ENCODE assay signal across 30 cellular contexts in genomic region chr2:154403242-154403790, GRCh38.
"Had no signal": no experiment of that assay in that cellular context is flagged by ENCODE, and none has a peak within 500 bp of the region (broad histone marks: within the 10 kb centered on the region; RNA-seq: fewer than 3 reads in every experiment).

No MANE protein-coding gene starts in this region.

- H3K27ac ChIP-seq: neural progenitor cell, ovary, parathyroid adenoma, psoas muscle, skin epidermis, spleen, suprapubic skin, testis, tibial artery, transverse colon, upper lobe of right lung, uterus had no signal

- H3K4me1 ChIP-seq: parathyroid adenoma, psoas muscle, spleen, suprapubic skin, testis, tibial artery, transverse colon, upper lobe of right lung, uterus had no signal

- H3K36me3 Mint-ChIP-seq: natural killer cell; neural progenitor cell; stimulated activated memory B cell treated with anti-CD40 and anti-IgM and Interleukin-4, amounts not matched to agents 10 μg/mL and 1 μg/mL and 100 μg/mL, for 72 hours; type B pancreatic cell had no signal

- H3K9ac ChIP-seq: neural progenitor cell, parathyroid adenoma had no signal

- H2AFZ ChIP-seq: neural progenitor cell, parathyroid adenoma had no signal

- DNase-seq: natural killer cell; occipital lobe; ovary; posterior cingulate gyrus; psoas muscle; right cardiac atrium; spleen; stimulated activated CD4-positive, alpha-beta T cell treated with anti-CD3 and anti-CD28 coated beads, Interleukin-12 subunit alpha, Interleukin-12 subunit beta, amount 100 ng/mL, for 4 hours; stimulated activated CD4-positive, alpha-beta T cell treated with anti-CD3 and anti-CD28 coated beads, Interleukin-1b, Interleukin-23, amount 100 ng/mL, for 48 hours; stimulated activated CD4-positive, alpha-beta T cell treated with anti-CD3 and anti-CD28 coated beads, Interleukin-4, amount 100 ng/mL, for 1 hour; stimulated activated CD4-positive, alpha-beta T cell treated with anti-CD3 and anti-CD28 coated beads, Interleukin-4, amount 100 ng/mL, for 4 hours; stimulated activated CD8-positive, alpha-beta memory T cell treated with anti-CD3 and anti-CD28 coated beads, Interleukin-4, amount 100 ng/mL, for 48 hours; stimulated activated naive CD4-positive, alpha-beta T cell; stimulated activated naive CD8-positive, alpha-beta T cell treated with anti-CD3 and anti-CD28 coated beads, Interleukin-15, amount 100 ng/mL, for 72 hours; stimulated activated naive CD8-positive, alpha-beta T cell treated with anti-CD3 and anti-CD28 coated beads, Interleukin-15, Interleukin-2, amounts not matched to agents 100 U/mL and 50 U/mL, for 24 hours; substantia nigra; testis; tibial artery; transverse colon; upper lobe of right lung; uterus had no signal

- H3K9me3 ChIP-seq: ovary, psoas muscle, spleen, suprapubic skin, testis, tibial artery, transverse colon, upper lobe of right lung, uterus had no signal

- H3K27me3 ChIP-seq: neural progenitor cell, ovary, spleen, suprapubic skin, testis, tibial artery, transverse colon, upper lobe of right lung, uterus had no signal

- H3K4me2 ChIP-seq: neural progenitor cell, smooth muscle cell had no signal

- H3K4me1 Mint-ChIP-seq: natural killer cell; nephron; stimulated activated memory B cell treated with anti-CD40 and anti-IgM and Interleukin-4, amounts not matched to agents 10 μg/mL and 1 μg/mL and 100 μg/mL, for 72 hours; stimulated activated naive CD8-positive, alpha-beta T cell treated with anti-CD3 and anti-CD28 coated beads, Interleukin-15, amount 100 ng/mL, for 72 hours had no signal

- H3K9me3 Mint-ChIP-seq: nephron; neural progenitor cell; stimulated activated memory B cell treated with anti-CD40 and anti-IgM and Interleukin-4, amounts not matched to agents 10 μg/mL and 1 μg/mL and 100 μg/mL, for 72 hours; type B pancreatic cell had no signal

- H3K4me3 Mint-ChIP-seq: natural killer cell; nephron; neural progenitor cell; stimulated activated memory B cell treated with anti-CD40 and anti-IgM and Interleukin-4, amounts not matched to agents 10 μg/mL and 1 μg/mL and 100 μg/mL, for 72 hours; stimulated activated naive CD8-positive, alpha-beta T cell treated with anti-CD3 and anti-CD28 coated beads, Interleukin-15, amount 100 ng/mL, for 72 hours; type B pancreatic cell had no signal

- H3K27ac Mint-ChIP-seq: natural killer cell; nephron; neural progenitor cell; progenitor cell of endocrine pancreas; stimulated activated memory B cell treated with anti-CD40 and anti-IgM and Interleukin-4, amounts not matched to agents 10 μg/mL and 1 μg/mL and 100 μg/mL, for 72 hours; stimulated activated naive CD8-positive, alpha-beta T cell treated with anti-CD3 and anti-CD28 coated beads, Interleukin-15, amount 100 ng/mL, for 72 hours; type B pancreatic cell had no signal

- H3K27me3 Mint-ChIP-seq: progenitor cell of endocrine pancreas; stimulated activated memory B cell treated with anti-CD40 and anti-IgM and Interleukin-4, amounts not matched to agents 10 μg/mL and 1 μg/mL and 100 μg/mL, for 72 hours; stimulated activated naive CD8-positive, alpha-beta T cell treated with anti-CD3 and anti-CD28 coated beads, Interleukin-15, amount 100 ng/mL, for 72 hours; type B pancreatic cell had no signal

- H3K79me2 ChIP-seq: parathyroid adenoma had no signal
